8 cellular contexts compared by ENCODE assay signal in the genomic region with DNA sequence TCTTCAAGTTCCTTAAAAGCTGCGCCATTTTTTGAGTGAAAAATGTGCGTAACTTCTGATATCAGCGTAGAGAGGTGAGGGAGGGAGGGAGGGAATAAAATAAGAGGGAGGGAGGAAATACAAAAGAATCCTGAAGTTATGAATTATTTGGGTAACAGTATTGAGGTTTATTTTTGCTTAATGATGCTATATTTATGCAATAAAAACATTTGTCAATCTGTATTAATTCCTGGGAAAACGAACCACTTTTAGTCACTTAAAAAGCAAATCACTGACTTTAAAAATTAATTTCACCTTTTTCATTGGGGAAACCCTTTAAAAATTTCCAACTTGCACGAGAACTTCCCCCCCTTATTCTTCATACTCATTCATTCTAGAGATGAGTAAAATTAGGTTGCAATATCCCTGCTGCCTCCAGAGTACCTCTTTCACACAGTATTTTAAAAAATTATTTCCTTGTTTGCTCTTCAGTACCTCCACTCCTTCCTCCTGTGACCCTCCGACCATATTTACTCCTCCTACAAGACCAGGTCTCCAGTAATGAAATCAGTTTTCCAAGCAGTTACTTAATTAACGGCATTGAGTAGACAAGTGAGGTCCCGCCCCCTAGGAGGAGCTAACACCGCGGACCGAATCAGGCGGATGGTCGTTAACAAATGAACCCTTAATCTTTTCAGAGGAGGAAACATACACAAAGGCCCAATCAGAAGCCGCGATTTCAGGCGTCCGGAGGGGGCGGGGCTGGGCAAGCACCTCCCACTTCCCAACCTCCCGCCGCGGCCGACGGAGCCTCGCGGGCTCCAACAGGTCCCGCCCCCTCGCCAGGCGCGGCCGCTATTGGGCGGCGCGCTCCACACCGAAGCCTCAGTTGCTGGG. TPM values are rescaled to one million over a fixed set of nuclear protein-coding genes. Genes with fewer than 3 reads are reported as not detected.
DNase-seq lines count a peak whose midpoint lies in the region; ATAC-seq, FAIRE-seq and TF ChIP-seq lines count a peak whose summit lies in the region.

No MANE protein-coding gene starts in this region.

- H3K36me3 ChIP-seq in CD8-positive, alpha-beta memory T cell (ENCODE audit: insufficient read depth, low read length), result no peaks in the 10 kb centered on the region

- TF ChIP-seq CTCF in mesothelial cell of epicardium (IDR thresholded peaks at IDR 0.05; ENCODE audit: unreplicated experiment), result no peak

- H3K4me1 ChIP-seq in CD8-positive, alpha-beta memory T cell (ENCODE audit: insufficient read depth, low read length), result peaks cover 15% of the 10 kb centered on the region

- peak; percentile 85 for ATAC-seq in GM21367 (IDR thresholded peaks at IDR 0.05; ENCODE audit: unreplicated experiment)

- peak; percentile 91 for FAIRE-seq in endometrium (lab: Jason Lieb, UNC)

- H3K27me3 Mint-ChIP-seq in CD8-positive, alpha-beta memory T cell, result peaks cover 0 to 2% of the 10 kb centered on the region in 2 donors
- no peaks in the 10 kb centered on the region for H3K27me3 Mint-ChIP-seq in mesothelial cell of epicardium (ENCODE audit: low read depth)

- no peaks in the 10 kb centered on the region for H3K27me3 ChIP-seq in CD8-positive, alpha-beta memory T cell (ENCODE audit: insufficient read depth, low read length, poor library complexity, severe bottlenecking)

- CTCF ChIA-PET in CD8-positive, alpha-beta memory T cell (lab: Charles Lee), result interaction anchor here (1.6 to 2.0 kb wide), 2 partner anchors 10 to 279 kb away, joined by 6 read pairs; no protein-coding TSS in a partner anchor

- no peaks in the 10 kb centered on the region for H3K9me3 Mint-ChIP-seq in CD8-positive, alpha-beta memory T cell
- H3K9me3 Mint-ChIP-seq in mesothelial cell of epicardium, result no peaks in the 10 kb centered on the region

- H3K4me1 Mint-ChIP-seq in CD8-positive, alpha-beta memory T cell, result peaks cover 25 to 34% (median 31%) of the 10 kb centered on the region in 3 donors
- peaks cover 19% of the 10 kb centered on the region for H3K4me1 Mint-ChIP-seq in mesothelial cell of epicardium

- peak overlapping the region; percentile 60 for H3K4me3 ChIP-seq in CD8-positive, alpha-beta memory T cell (ENCODE audit: low read length)

- peak overlapping the region; percentile 20 to 88 (median 57) for H3K27ac Mint-ChIP-seq in CD8-positive, alpha-beta memory T cell
- H3K27ac Mint-ChIP-seq in mesothelial cell of epicardium, result peak overlapping the region; percentile 92

- POLR2A ChIA-PET in CD8-positive, alpha-beta memory T cell (lab: Charles Lee), result interaction anchor here (1.0 kb wide), 1 partner anchor 458 kb away, joined by 3 read pairs; the partner anchor contains the start of gene CREB3L2

- peak overlapping the region; percentile 55 to 97 (median 82) for H3K4me3 Mint-ChIP-seq in CD8-positive, alpha-beta memory T cell
- peak overlapping the region; percentile 74 for H3K4me3 Mint-ChIP-seq in mesothelial cell of epicardium

- DNase-seq in CD8-positive, alpha-beta memory T cell, result peak; percentile 96 to 98 (median 98)
- DNase-seq in HT-29 (ENCODE audit: low spot score) (peak; percentile 98), mesothelial cell of epicardium (ENCODE audit: low spot score in 2 of 2, unreplicated experiment in 2 of 2) (peak; percentile 96 to 99)
- peak; percentile 98 for DNase-seq in NK-92 treated with Interleukin-12 subunit alpha and Interleukin-12 subunit beta, amount 100 ng/mL, for 24 hours (lab: John Stamatoyannopoulos, UW)
- DNase-seq in activated CD8-positive, alpha-beta memory T cell treated with anti-CD3 and anti-CD28 coated beads for 4 hours (ENCODE audit: low read depth in 2 of 2), result peak; percentile 94 to 96
- DNase-seq in stimulated activated CD8-positive, alpha-beta memory T cell treated with anti-CD3 and anti-CD28 coated beads, Interleukin-15, amount 100 ng/mL, for 4 hours (ENCODE audit: low read depth in 2 of 2), result peak; percentile 93 to 96

- no peaks in the 10 kb centered on the region for H3K9me3 ChIP-seq in CD8-positive, alpha-beta memory T cell (ENCODE audit: low read length)

- no peak overlapping the region for H3K27ac ChIP-seq in CD8-positive, alpha-beta memory T cell (ENCODE audit: low read depth, low read length)

- H3K36me3 Mint-ChIP-seq in CD8-positive, alpha-beta memory T cell, result peaks cover 0 to 9% (median 0%) of the 10 kb centered on the region in 3 donors
- peaks cover 6% of the 10 kb centered on the region for H3K36me3 Mint-ChIP-seq in mesothelial cell of epicardium

RNA-seq across cellular contexts. Expression of gene TRIM24, which starts 0.5 kb away (rescaled TPM):
- total RNA-seq in CD8-positive, alpha-beta memory T cell, result 10 to 100 TPM; 15.2 to 16.3 TPM
- 8.4 TPM for polyA plus RNA-seq in CD8-positive, alpha-beta memory T cell
- total RNA-seq in HT-29 (2014; rRNA removed; shearing (Covaris generic)), result 19.6 and 21.0 TPM in 2 replicates
- total RNA-seq in mesothelial cell of epicardium, result 85.3 to 89.3 TPM (median 86.6 TPM) in 3 replicates
